13 cellular contexts compared by ENCODE assay signal in the genomic region with DNA sequence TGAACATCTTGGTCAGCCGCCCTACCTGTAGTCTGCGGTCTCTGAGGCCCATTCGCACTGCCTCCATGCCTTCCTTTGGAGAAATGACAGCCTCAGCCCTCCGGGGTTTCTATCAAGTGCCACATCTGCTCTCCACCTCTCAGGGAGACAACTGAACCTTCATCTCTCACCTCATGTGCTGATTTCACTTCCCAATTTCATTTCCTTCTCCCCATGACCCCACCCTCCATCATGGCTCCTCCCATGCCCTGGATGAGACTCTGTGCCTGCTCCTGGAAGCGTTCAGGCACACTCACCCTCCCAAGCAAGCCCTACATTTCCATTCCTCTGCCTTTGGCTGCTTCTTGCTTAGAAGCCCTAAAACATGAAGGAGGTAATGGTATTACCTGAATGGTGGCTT.
DNase-seq lines count a peak whose midpoint lies in the region; ATAC-seq and TF ChIP-seq lines count a peak whose summit lies in the region.
"Had no signal": no experiment of that assay in that cellular context is flagged by ENCODE, and none has a peak within 500 bp of the region (broad histone marks: within the 10 kb centered on the region; RNA-seq: fewer than 3 reads in every experiment).

No MANE protein-coding gene starts in this region.

- ATAC-seq in HG02759 (IDR thresholded peaks at IDR 0.05; ENCODE audit: unreplicated experiment): peak; percentile 48
- peak; percentile 83 for ATAC-seq in stimulated activated memory B cell treated with anti-CD40 and anti-IgM and Interleukin-4, amounts not matched to agents 10 μg/mL and 1 μg/mL and 100 μg/mL, for 72 hours
- ATAC-seq in HG03520 (IDR thresholded peaks at IDR 0.05; ENCODE audit: unreplicated experiment): no peak
- ATAC-seq in HG03378 (IDR thresholded peaks at IDR 0.05; ENCODE audit: unreplicated experiment): no peak

- peak overlapping the region; percentile 5 for H3K4me3 Mint-ChIP-seq in stimulated activated memory B cell treated with anti-CD40 and anti-IgM and Interleukin-4, amounts not matched to agents 10 μg/mL and 1 μg/mL and 100 μg/mL, for 72 hours
- H3K4me3 Mint-ChIP-seq: activated T-cell treated with anti-CD3 and anti-CD28 coated beads, Interleukin-2, amount 50 U/mL, for 4 hours had no signal

- H3K9ac ChIP-seq in OCI-LY3 (ENCODE audit: low read length): peak overlapping the region; percentile 91
- H3K9ac ChIP-seq: GM23248 had no signal

- no peaks in the 10 kb centered on the region for H3K27me3 ChIP-seq in OCI-LY3 (ENCODE audit: low read depth, low read length)
- H3K27me3 ChIP-seq: gastrocnemius medialis had no signal

- peaks cover 28% of the 10 kb centered on the region for H3K4me1 Mint-ChIP-seq in stimulated activated memory B cell treated with anti-CD40 and anti-IgM and Interleukin-4, amounts not matched to agents 10 μg/mL and 1 μg/mL and 100 μg/mL, for 72 hours

- peaks cover 39% of the 10 kb centered on the region for H3K4me1 ChIP-seq in OCI-LY3 (ENCODE audit: low read length)

- H3K4me2 ChIP-seq in OCI-LY3 (ENCODE audit: low read length): peak overlapping the region; percentile 100

- H3K79me2 ChIP-seq in OCI-LY3 (ENCODE audit: low read length): no peaks in the 10 kb centered on the region

- H3K9me3 ChIP-seq in OCI-LY3 (ENCODE audit: insufficient read depth, low read length): no peaks in the 10 kb centered on the region
- H3K9me3 ChIP-seq: gastrocnemius medialis had no signal

- H3K4me3 ChIP-seq in OCI-LY3 (ENCODE audit: low read length): peak overlapping the region; percentile 79
- H3K4me3 ChIP-seq: gastrocnemius medialis, GM23248, lung had no signal

- TF ChIP-seq CTCF in OCI-LY3 (IDR thresholded peaks at IDR 0.05; ENCODE audit: low read depth, low read length): no peak

- DNase-seq in SIG-M5 treated with dmso at 0.1 percent for 504 hours (lab: John Stamatoyannopoulos, UW; ENCODE audit: unreplicated experiment) (peak; percentile 72), SIG-M5 (lab: John Stamatoyannopoulos, UW) (no peak), NCI-H526 (lab: John Stamatoyannopoulos, UW) (no peak)
- DNase-seq: 8988T; activated T-cell treated with anti-CD3 and anti-CD28 coated beads, Interleukin-2, amount 50 U/mL, for 4 hours; gastrocnemius medialis; GM23248 had no signal

- H3K36me3 Mint-ChIP-seq in stimulated activated memory B cell treated with anti-CD40 and anti-IgM and Interleukin-4, amounts not matched to agents 10 μg/mL and 1 μg/mL and 100 μg/mL, for 72 hours: no peaks in the 10 kb centered on the region

- no peak overlapping the region for H2AFZ ChIP-seq in OCI-LY3 (ENCODE audit: low read depth, low read length)
- H2AFZ ChIP-seq: GM23248 had no signal

- peaks cover 8% of the 10 kb centered on the region for H3K27me3 Mint-ChIP-seq in stimulated activated memory B cell treated with anti-CD40 and anti-IgM and Interleukin-4, amounts not matched to agents 10 μg/mL and 1 μg/mL and 100 μg/mL, for 72 hours

- no peaks in the 10 kb centered on the region for H4K20me1 ChIP-seq in OCI-LY3 (ENCODE audit: insufficient read depth, low read length)

- H3K27ac ChIP-seq in OCI-LY3 (ENCODE audit: low read length): peak overlapping the region; percentile 97
- H3K27ac ChIP-seq: gastrocnemius medialis, GM23248 had no signal

- H3K9me3 Mint-ChIP-seq in stimulated activated memory B cell treated with anti-CD40 and anti-IgM and Interleukin-4, amounts not matched to agents 10 μg/mL and 1 μg/mL and 100 μg/mL, for 72 hours: no peaks in the 10 kb centered on the region
- H3K9me3 Mint-ChIP-seq: activated T-cell treated with anti-CD3 and anti-CD28 coated beads, Interleukin-2, amount 50 U/mL, for 4 hours had no signal

- H3K27ac Mint-ChIP-seq in stimulated activated memory B cell treated with anti-CD40 and anti-IgM and Interleukin-4, amounts not matched to agents 10 μg/mL and 1 μg/mL and 100 μg/mL, for 72 hours: peak overlapping the region; percentile 84

- H3K36me3 ChIP-seq in OCI-LY3 (replicated peaks; ENCODE audit: low read depth, low read length): no peaks in the 10 kb centered on the region
- H3K36me3 ChIP-seq: gastrocnemius medialis had no signal

Comparison
In these comparisons a context has a peak if more than half of its experiments do, and no peak if none do; other contexts are left out.
1. ATAC-seq: peak in HG02759 (single experiment) and stimulated activated memory B cell treated with anti-CD40 and anti-IgM and Interleukin-4, amounts not matched to agents 10 μg/mL and 1 μg/mL and 100 μg/mL, for 72 hours (single experiment); none in HG03520 (single experiment) and HG03378 (single experiment).